ENCODE assay signal across 18 cellular contexts in the genomic region with DNA sequence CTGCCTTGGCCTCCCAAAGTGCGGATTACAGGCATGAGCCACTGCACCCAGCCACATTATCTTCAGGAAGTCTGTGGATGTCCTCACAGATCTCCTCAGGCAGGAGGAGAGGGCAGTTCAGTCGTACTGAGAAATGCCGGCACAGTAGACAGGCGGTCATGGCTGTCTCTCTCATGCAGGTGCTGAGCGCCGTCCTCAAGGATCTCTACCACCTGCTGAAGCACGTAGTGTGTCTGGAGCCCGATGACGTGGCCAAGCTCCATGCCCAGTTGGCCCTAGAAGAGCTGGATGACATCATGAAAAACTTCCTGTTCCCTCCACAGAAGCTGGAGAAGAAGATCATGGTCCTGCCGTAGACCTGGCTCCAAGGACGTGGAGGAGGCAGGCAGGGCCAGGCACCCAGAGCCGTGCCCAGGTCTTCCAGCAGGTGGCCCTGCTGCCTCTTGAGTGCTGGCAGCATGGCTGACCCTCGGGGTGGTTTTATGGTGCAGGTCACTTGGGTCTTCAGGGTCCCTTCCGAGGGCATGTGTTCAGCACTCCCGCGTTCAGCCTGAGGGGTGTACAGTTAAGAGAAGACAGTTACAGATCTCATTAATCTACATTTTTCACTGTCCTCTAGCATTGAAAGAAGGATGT. TPM values are rescaled to one million over a fixed set of nuclear protein-coding genes. Genes with fewer than 3 reads are reported as not detected.
DNase-seq lines count a peak whose midpoint lies in the region; ATAC-seq and TF ChIP-seq lines count a peak whose summit lies in the region.
"Had no signal": no experiment of that assay in that cellular context is flagged by ENCODE, and none has a peak within 500 bp of the region (broad histone marks: within the 10 kb centered on the region; RNA-seq: fewer than 3 reads in every experiment).

No MANE protein-coding gene starts in this region.

- H3K4me3 ChIP-seq in GM12864 (ENCODE audit: low read depth, low read length) (no peak overlapping the region), IMR-90 (ENCODE audit: insufficient read depth, low read depth, low read length) (no peak overlapping the region), endodermal cell (ENCODE audit: low read length) (no peak overlapping the region)
- H3K4me3 ChIP-seq: GM23248, hepatocyte, left ventricle myocardium inferior had no signal

- in situ Hi-C loops in IMR-90 (cut with MboI; ENCODE audit: low sequenced_read_pairs), result no loop called here

- H3K9me3 Mint-ChIP-seq in endodermal cell (no peaks in the 10 kb centered on the region), neural crest cell (no peaks in the 10 kb centered on the region)
- H3K9me3 Mint-ChIP-seq in activated T-helper 2 cell treated with anti-CD3 and anti-CD28 coated beads, Interferon-gamma antibody, Interleukin-2, Interleukin-4, amounts not matched to agents 10 μg/mL and 5 μg/mL and 100 μg/mL, durations not matched to agents 14 hours and 24 hours and 36 hours, result no peaks in the 10 kb centered on the region
- no peaks in the 10 kb centered on the region for H3K9me3 Mint-ChIP-seq in activated naive CD4-positive, alpha-beta T cell treated with anti-CD3 and anti-CD28 coated beads, Interleukin-2, amount 10 ng/mL, durations not matched to agents 7 days and 5 days
- H3K9me3 Mint-ChIP-seq: CD4-positive, CD25-positive, alpha-beta regulatory T cell; naive B cell had no signal

- no peak overlapping the region for H3K14ac ChIP-seq in IMR-90 (replicated peaks; ENCODE audit: low read depth, low read length)

- no peak overlapping the region for H2BK120ac ChIP-seq in IMR-90 (ENCODE audit: low read depth, low read length)

- dilution Hi-C loops in IMR-90 (cut with HindIII; ENCODE audit: low sequenced_read_pairs, unreplicated experiment), result no loop called here

- no peak for TF ChIP-seq RAD21 in IMR-90 (IDR thresholded peaks at IDR 0.05; ENCODE audit: low read length)

- no peak overlapping the region for H4K91ac ChIP-seq in IMR-90 (ENCODE audit: insufficient read depth, low read depth, low read length)

- H3K18ac ChIP-seq in IMR-90 (ENCODE audit: low read depth, low read length), result no peak overlapping the region

- H3K4ac ChIP-seq in IMR-90 (ENCODE audit: low read depth, low read length), result no peak overlapping the region

- H2BK20ac ChIP-seq in IMR-90 (ENCODE audit: low read depth, low read length), result no peak overlapping the region

- no peak overlapping the region for H2BK15ac ChIP-seq in IMR-90 (ENCODE audit: low read depth, low read length)

- BruUV-seq in IMR-90 (replicated peaks; lab: Mats Ljungman, UMichigan), result no TSS peak

- intact Hi-C loops in IMR-90 (cut with micrococcal nuclease), result no loop called here
- intact Hi-C loops in activated T-helper 2 cell treated with anti-CD3 and anti-CD28 coated beads, Interferon-gamma antibody, Interleukin-2, Interleukin-4, amounts not matched to agents 10 μg/mL and 5 μg/mL and 100 μg/mL, durations not matched to agents 14 hours and 24 hours and 36 hours (cut with micrococcal nuclease), result no loop called here

- ATAC-seq in IMR-90 (ENCODE audit: low read depth) (no peak), GM21390 (IDR thresholded peaks at IDR 0.05; ENCODE audit: unreplicated experiment) (no peak)
- ATAC-seq: Panc1 had no signal

- H3K27ac Mint-ChIP-seq in endodermal cell, result no peak overlapping the region
- H3K27ac Mint-ChIP-seq in neural crest cell (ENCODE audit: unreplicated experiment), result no peak overlapping the region
- H3K27ac Mint-ChIP-seq in activated T-helper 2 cell treated with anti-CD3 and anti-CD28 coated beads, Interferon-gamma antibody, Interleukin-2, Interleukin-4, amounts not matched to agents 10 μg/mL and 5 μg/mL and 100 μg/mL, durations not matched to agents 14 hours and 24 hours and 36 hours, result no peak overlapping the region
- no peak overlapping the region for H3K27ac Mint-ChIP-seq in activated naive CD4-positive, alpha-beta T cell treated with anti-CD3 and anti-CD28 coated beads, Interleukin-2, amount 10 ng/mL, durations not matched to agents 7 days and 5 days
- H3K27ac Mint-ChIP-seq: CD4-positive, CD25-positive, alpha-beta regulatory T cell had no signal

- H3K9me3 ChIP-seq in IMR-90 (ENCODE audit: control insufficient read depth, insufficient read depth, low read length), result no peaks in the 10 kb centered on the region
- no peaks in the 10 kb centered on the region for H3K9me3 ChIP-seq in endodermal cell (ENCODE audit: control insufficient read depth, low read length)
- H3K9me3 ChIP-seq: left ventricle myocardium inferior had no signal

- H3K23ac ChIP-seq in IMR-90 (ENCODE audit: low read depth, low read length), result no peak overlapping the region

- no peak overlapping the region for H3K4me2 ChIP-seq in IMR-90 (ENCODE audit: low read depth, low read length)
- H3K4me2 ChIP-seq: hepatocyte had no signal

- no peak overlapping the region for H4K8ac ChIP-seq in IMR-90 (ENCODE audit: low read depth in 2 of 2, low read length in 2 of 2)

- H2AK5ac ChIP-seq in IMR-90 (ENCODE audit: low read depth, low read length), result no peak overlapping the region

- peak overlapping the region; percentile 11 for H2AFZ ChIP-seq in IMR-90 (replicated peaks; ENCODE audit: low read length, poor library complexity)
- H2AFZ ChIP-seq: GM23248, hepatocyte had no signal

- no peak overlapping the region for H3K27ac ChIP-seq in IMR-90 (ENCODE audit: insufficient read depth, low read length)
- H3K27ac ChIP-seq in endodermal cell (ENCODE audit: low read depth, low read length), result no peak overlapping the region
- H3K27ac ChIP-seq: GM23248, hepatocyte, left ventricle myocardium inferior had no signal

- H3K4me1 Mint-ChIP-seq in endodermal cell, result peaks cover 14% of the 10 kb centered on the region
- peaks cover 18% of the 10 kb centered on the region for H3K4me1 Mint-ChIP-seq in neural crest cell
- H3K4me1 Mint-ChIP-seq in activated T-helper 2 cell treated with anti-CD3 and anti-CD28 coated beads, Interferon-gamma antibody, Interleukin-2, Interleukin-4, amounts not matched to agents 10 μg/mL and 5 μg/mL and 100 μg/mL, durations not matched to agents 14 hours and 24 hours and 36 hours (ENCODE audit: low read depth), result peaks cover 7% of the 10 kb centered on the region
- no peaks in the 10 kb centered on the region for H3K4me1 Mint-ChIP-seq in activated naive CD4-positive, alpha-beta T cell treated with anti-CD3 and anti-CD28 coated beads, Interleukin-2, amount 10 ng/mL, durations not matched to agents 7 days and 5 days

- no peak overlapping the region for H4K5ac ChIP-seq in IMR-90 (ENCODE audit: low read depth, low read length)

- no peaks in the 10 kb centered on the region for H3K36me3 ChIP-seq in IMR-90 (ENCODE audit: control insufficient read depth, insufficient read depth, low read length)
- H3K36me3 ChIP-seq in endodermal cell (ENCODE audit: control insufficient read depth, insufficient read depth, low read length), result no peaks in the 10 kb centered on the region

- H2AK9ac ChIP-seq in IMR-90 (replicated peaks; ENCODE audit: low read depth, low read length, poor library complexity), result peak overlapping the region; percentile 72

- no peak overlapping the region for H2BK5ac ChIP-seq in IMR-90 (ENCODE audit: low read depth, low read length, poor library complexity, severe bottlenecking)

- DNase-seq in GM12864 (ENCODE audit: low read depth), result no peak
- DNase-seq in IMR-90, result no peak
- peak; percentile 75 for DNase-seq in endodermal cell
- DNase-seq in neural crest cell (ENCODE audit: low read depth, low spot score), result no peak
- no peak for DNase-seq in activated T-helper 2 cell treated with anti-CD3 and anti-CD28 coated beads, Interferon-gamma antibody, Interleukin-2, Interleukin-4, amounts not matched to agents 10 μg/mL and 5 μg/mL and 100 μg/mL, durations not matched to agents 14 hours and 24 hours and 36 hours (ENCODE audit: low spot score)
- DNase-seq in activated naive CD4-positive, alpha-beta T cell treated with anti-CD3 and anti-CD28 coated beads, Interleukin-2, amount 10 ng/mL, durations not matched to agents 7 days and 5 days, result no peak
- DNase-seq in GM20000 (ENCODE audit: low spot score), result no peak
- DNase-seq: activated CD4-positive, CD25-positive, alpha-beta regulatory T cell; activated naive CD4-positive, alpha-beta T cell treated with Interleukin-2 at 50 U/mL for 16 hours; CD4-positive, CD25-positive, alpha-beta regulatory T cell; left ventricle myocardium inferior; naive B cell; NCI-H1436 had no signal

- TF ChIP-seq CTCF in GM12864 (IDR thresholded peaks at IDR 0.05; ENCODE audit: low read depth, low read length, missing control alignments) (peak; percentile 20), IMR-90 (conservative IDR thresholded peaks at IDR 0.05; ENCODE audit: low read depth, low read length) (no peak), endodermal cell (conservative IDR thresholded peaks at IDR 0.05) (peak; percentile 78), neural crest cell (conservative IDR thresholded peaks at IDR 0.05) (peak; percentile 17), GM20000 (IDR thresholded peaks at IDR 0.05; ENCODE audit: extremely low read depth, missing control alignments) (no peak)

- H3K4me3 Mint-ChIP-seq in endodermal cell, result no peak overlapping the region
- no peak overlapping the region for H3K4me3 Mint-ChIP-seq in neural crest cell
- no peak overlapping the region for H3K4me3 Mint-ChIP-seq in activated T-helper 2 cell treated with anti-CD3 and anti-CD28 coated beads, Interferon-gamma antibody, Interleukin-2, Interleukin-4, amounts not matched to agents 10 μg/mL and 5 μg/mL and 100 μg/mL, durations not matched to agents 14 hours and 24 hours and 36 hours (ENCODE audit: low read depth)
- no peak overlapping the region for H3K4me3 Mint-ChIP-seq in activated naive CD4-positive, alpha-beta T cell treated with anti-CD3 and anti-CD28 coated beads, Interleukin-2, amount 10 ng/mL, durations not matched to agents 7 days and 5 days
- H3K4me3 Mint-ChIP-seq: CD4-positive, CD25-positive, alpha-beta regulatory T cell; naive B cell had no signal

- peaks cover 5% of the 10 kb centered on the region for H3K36me3 Mint-ChIP-seq in endodermal cell (ENCODE audit: low read depth)
- H3K36me3 Mint-ChIP-seq in neural crest cell (ENCODE audit: low read depth), result no peaks in the 10 kb centered on the region
- peaks cover 5% of the 10 kb centered on the region for H3K36me3 Mint-ChIP-seq in activated T-helper 2 cell treated with anti-CD3 and anti-CD28 coated beads, Interferon-gamma antibody, Interleukin-2, Interleukin-4, amounts not matched to agents 10 μg/mL and 5 μg/mL and 100 μg/mL, durations not matched to agents 14 hours and 24 hours and 36 hours (ENCODE audit: low read depth)
- H3K36me3 Mint-ChIP-seq in activated naive CD4-positive, alpha-beta T cell treated with anti-CD3 and anti-CD28 coated beads, Interleukin-2, amount 10 ng/mL, durations not matched to agents 7 days and 5 days, result peaks cover 7% of the 10 kb centered on the region

- POLR2A ChIA-PET in IMR-90 (lab: Charles Lee; ENCODE audit: unreplicated experiment), result no interaction called here

- 97% methylated on average over 5 of the region's 16 CpGs; no CpG with 5 or more reads in 1 of the 2 experiments for WGBS in IMR-90 (ENCODE audit: extremely low coverage in 2 of 2, insufficient read length in 1 of 2), 2 experiments
- WGBS in endodermal cell (ENCODE audit: insufficient coverage in 1 of 2, insufficient read length in 1 of 2), 2 experiments, result 92 to 96% methylated on average over 16 of the region's 16 CpGs

- TF ChIP-seq POLR2A in IMR-90 (IDR thresholded peaks at IDR 0.05; ENCODE audit: low read depth, low read length), result no peak

- CTCF ChIA-PET in IMR-90 (lab: Yijun Ruan, JAX), result no interaction called here
- CTCF ChIA-PET in activated naive CD4-positive, alpha-beta T cell treated with anti-CD3 and anti-CD28 coated beads, Interleukin-2, amount 10 ng/mL, durations not matched to agents 7 days and 5 days (lab: Charles Lee), result interaction anchor here (1.7 kb wide), 1 partner anchor 10 kb away, joined by 5 read pairs; no protein-coding TSS in a partner anchor

- H3K4me1 ChIP-seq in IMR-90 (ENCODE audit: control insufficient read depth, insufficient read depth, low read length) (peaks cover 3% of the 10 kb centered on the region; the same call in 1 of the 2 replicates), endodermal cell (ENCODE audit: control insufficient read depth, insufficient read depth, low read length) (peaks cover 5% of the 10 kb centered on the region)

- H3K79me1 ChIP-seq in IMR-90 (ENCODE audit: low read depth in 1 of 2, low read length in 2 of 2), result no peaks in the 10 kb centered on the region

- no peaks in the 10 kb centered on the region for H4K20me1 ChIP-seq in IMR-90 (ENCODE audit: insufficient read depth, low read length)

- peaks cover 2% of the 10 kb centered on the region for H3K27me3 Mint-ChIP-seq in endodermal cell (ENCODE audit: insufficient read depth)
- no peaks in the 10 kb centered on the region for H3K27me3 Mint-ChIP-seq in neural crest cell (ENCODE audit: low read depth)
- H3K27me3 Mint-ChIP-seq in activated T-helper 2 cell treated with anti-CD3 and anti-CD28 coated beads, Interferon-gamma antibody, Interleukin-2, Interleukin-4, amounts not matched to agents 10 μg/mL and 5 μg/mL and 100 μg/mL, durations not matched to agents 14 hours and 24 hours and 36 hours (ENCODE audit: low read depth), result no peaks in the 10 kb centered on the region
- no peaks in the 10 kb centered on the region for H3K27me3 Mint-ChIP-seq in activated naive CD4-positive, alpha-beta T cell treated with anti-CD3 and anti-CD28 coated beads, Interleukin-2, amount 10 ng/mL, durations not matched to agents 7 days and 5 days
- H3K27me3 Mint-ChIP-seq: naive B cell had no signal

- H3K27me3 ChIP-seq in IMR-90 (ENCODE audit: control insufficient read depth, insufficient read depth, low read length) (no peaks in the 10 kb centered on the region), endodermal cell (ENCODE audit: control insufficient read depth, insufficient read depth, low read length, poor library complexity, severe bottlenecking) (no peaks in the 10 kb centered on the region)
- H3K27me3 ChIP-seq: hepatocyte had no signal

- peaks cover 10% of the 10 kb centered on the region for H3K9me1 ChIP-seq in IMR-90 (ENCODE audit: insufficient read depth, low read length)

- H3K9ac ChIP-seq in IMR-90 (ENCODE audit: low read depth, low read length) (no peak overlapping the region), endodermal cell (ENCODE audit: extremely low read depth, low read length, poor library complexity, severe bottlenecking) (no peak overlapping the region)
- H3K9ac ChIP-seq: GM23248 had no signal

- H3K56ac ChIP-seq in IMR-90 (ENCODE audit: extremely low read depth, insufficient read depth, low read length), result no peak overlapping the region

RNA-seq across cellular contexts. Expression of a gene that starts 22.0 kb away (rescaled TPM):
- total RNA-seq in IMR-90 (2012; rRNA removed) (0.28 and 0.36 TPM in 2 replicates), endodermal cell (1 to 10 TPM; 1.8 to 4.1 TPM), neural crest cell (2.9 and 4.2 TPM in 2 replicates)
- polyA plus RNA-seq in IMR-90 (2012; rRNA removed), result 0.73 and 0.97 TPM in 2 replicates
- polyA plus RNA-seq in IMR-90 (2012; cell fraction: cytosol; rRNA removed), result 0.37 and 0.90 TPM in 2 replicates
- polyA plus RNA-seq in IMR-90 (2012; cell fraction: nucleus; rRNA removed; ENCODE audit: low replicate concordance), result 2.4 and 3.3 TPM in 2 replicates
- 3.2 TPM for polyA plus RNA-seq in endodermal cell (2013, experiment 1 of 2)
- 2.4 TPM for polyA plus RNA-seq in endodermal cell (2013, experiment 2 of 2)
- total RNA-seq in activated T-helper 2 cell treated with anti-CD3 and anti-CD28 coated beads, Interferon-gamma antibody, Interleukin-2, Interleukin-4, amounts not matched to agents 10 μg/mL and 5 μg/mL and 100 μg/mL, durations not matched to agents 14 hours and 24 hours and 36 hours, result 1.1 and 1.2 TPM in 2 replicates
- total RNA-seq: NCI-H460 had no signal
- polyA plus RNA-seq: GM23248 had no signal

RNA-seq across cellular contexts. Expression of a gene that starts 49.0 kb away (rescaled TPM):
- total RNA-seq in IMR-90 (2012; rRNA removed) (40.8 and 47.1 TPM in 2 replicates), endodermal cell (100 to 1,000 TPM; 105 to 142 TPM), neural crest cell (139 and 156 TPM in 2 replicates)
- polyA plus RNA-seq in IMR-90 (2012; rRNA removed), result 95.6 and 122 TPM in 2 replicates
- polyA plus RNA-seq in IMR-90 (2012; cell fraction: cytosol; rRNA removed), result 40.0 and 73.4 TPM in 2 replicates
- 40.8 and 52.9 TPM in 2 replicates for polyA plus RNA-seq in IMR-90 (2012; cell fraction: nucleus; rRNA removed; ENCODE audit: low replicate concordance)
- polyA plus RNA-seq in endodermal cell (2013, experiment 1 of 2), result 122 TPM
- 111 TPM for polyA plus RNA-seq in endodermal cell (2013, experiment 2 of 2)
- total RNA-seq in activated T-helper 2 cell treated with anti-CD3 and anti-CD28 coated beads, Interferon-gamma antibody, Interleukin-2, Interleukin-4, amounts not matched to agents 10 μg/mL and 5 μg/mL and 100 μg/mL, durations not matched to agents 14 hours and 24 hours and 36 hours, result 121 and 138 TPM in 2 replicates

RNA-seq across cellular contexts. Expression of a gene that starts 49.0 kb away (rescaled TPM):
- total RNA-seq in IMR-90 (2012; rRNA removed) (30.0 and 32.1 TPM in 2 replicates), endodermal cell (10 to 100 TPM; 44.1 to 45.3 TPM), neural crest cell (78.5 and 80.1 TPM in 2 replicates)
- 60.3 and 61.8 TPM in 2 replicates for polyA plus RNA-seq in IMR-90 (2012; rRNA removed)
- 24.3 and 27.2 TPM in 2 replicates for polyA plus RNA-seq in IMR-90 (2012; cell fraction: cytosol; rRNA removed)
- polyA plus RNA-seq in IMR-90 (2012; cell fraction: nucleus; rRNA removed; ENCODE audit: low replicate concordance), result 43.2 and 50.8 TPM in 2 replicates
- 43.1 TPM for polyA plus RNA-seq in endodermal cell (2013, experiment 1 of 2)
- 37.3 TPM for polyA plus RNA-seq in endodermal cell (2013, experiment 2 of 2)
- 104 and 107 TPM in 2 replicates for total RNA-seq in activated T-helper 2 cell treated with anti-CD3 and anti-CD28 coated beads, Interferon-gamma antibody, Interleukin-2, Interleukin-4, amounts not matched to agents 10 μg/mL and 5 μg/mL and 100 μg/mL, durations not matched to agents 14 hours and 24 hours and 36 hours

Comparison
In these comparisons a context has a peak if more than half of its experiments do, and no peak if none do; other contexts are left out.
1. CTCF ChIP-seq: peak in GM12864 (single experiment), endodermal cell (single experiment) and neural crest cell (single experiment); none in IMR-90 (single experiment) and GM20000 (single experiment).